Comparison of ENCODE assay signal across 9 cellular contexts in the genomic region with DNA sequence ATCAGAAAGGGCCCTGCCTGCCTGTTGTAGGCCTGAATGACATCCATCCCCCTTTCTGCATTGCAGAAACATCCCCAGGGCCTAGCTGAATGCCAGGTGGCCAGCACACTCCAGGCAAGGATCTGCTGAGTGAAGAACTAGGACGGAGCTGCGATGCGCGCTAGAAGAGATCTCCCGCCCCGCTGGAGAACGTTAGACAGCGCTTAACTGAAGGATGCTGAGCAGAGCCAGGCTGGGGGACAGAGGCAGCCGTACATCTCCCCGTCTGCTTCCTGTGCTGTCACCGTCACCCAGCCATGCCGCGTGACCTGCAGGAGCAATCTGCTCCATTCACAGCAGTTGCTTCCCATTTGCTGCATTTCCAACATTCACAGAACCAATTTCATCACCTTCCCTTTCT.
DNase-seq lines count a peak whose midpoint lies in the region; ATAC-seq, FAIRE-seq and TF ChIP-seq lines count a peak whose summit lies in the region.
"Had no signal": no experiment of that assay in that cellular context is flagged by ENCODE, and none has a peak within 500 bp of the region (broad histone marks: within the 10 kb centered on the region; RNA-seq: fewer than 3 reads in every experiment).

No MANE protein-coding gene starts in this region.

- no peak for DNase-seq in AG04450 (ENCODE audit: low read depth, low spot score)
- DNase-seq in H9 = no peak
- no peak for DNase-seq in astrocyte (ENCODE audit: low read depth)
- DNase-seq in naive thymus-derived CD4-positive, alpha-beta T cell = peak in 5 of 9 donors; percentile 18 to 44 (median 36)
- no peak for DNase-seq in activated effector memory CD4-positive, alpha-beta T cell treated with Interleukin-2 at 50 U/mL for 16 hours
- no peak for DNase-seq in 8988T
- DNase-seq in activated CD4-positive, alpha-beta T cell treated with anti-CD3 and anti-CD28 coated beads, Interleukin-2, amount 50 U/mL, for 4 hours = no peak
- no peak for DNase-seq in hepatic stellate cell (ENCODE audit: low spot score)
- DNase-seq: tibial artery had no signal

- no peak overlapping the region for H4K5ac ChIP-seq in H9 (ENCODE audit: insufficient read length, low read depth, low read length)

- no peak overlapping the region for H3K4me3 Mint-ChIP-seq in H9
- H3K4me3 Mint-ChIP-seq in astrocyte (ENCODE audit: unreplicated experiment) = no peak overlapping the region
- H3K4me3 Mint-ChIP-seq in naive thymus-derived CD4-positive, alpha-beta T cell = peak overlapping the region in 9 of 10 donors; percentile 55 to 93 (median 73)

- no peaks in the 10 kb centered on the region for H3K79me1 ChIP-seq in H9 (ENCODE audit: insufficient read depth, low read depth, low read length, poor library complexity, severe bottlenecking)

- no peak overlapping the region for H2BK5ac ChIP-seq in H9 (ENCODE audit: insufficient read length, low read length)

- H2AFZ ChIP-seq in H9 (ENCODE audit: low read length) = no peak overlapping the region
- H2AFZ ChIP-seq in astrocyte (ENCODE audit: low read depth, low read length) = no peak overlapping the region

- H3K56ac ChIP-seq in H9 (ENCODE audit: insufficient read length, low read depth, low read length) = no peak overlapping the region

- no peak for FAIRE-seq in astrocyte (lab: Jason Lieb, UNC)

- no peak overlapping the region for H3K4me2 ChIP-seq in H9 (ENCODE audit: insufficient read depth, insufficient read length, low read length)
- H3K4me2 ChIP-seq in astrocyte (ENCODE audit: low read length) = no peak overlapping the region

- H3K4me1 ChIP-seq in H9 (ENCODE audit: insufficient read depth, low read length) = no peaks in the 10 kb centered on the region
- no peaks in the 10 kb centered on the region for H3K4me1 ChIP-seq in astrocyte (ENCODE audit: insufficient read depth, low read length)
- H3K4me1 ChIP-seq in naive thymus-derived CD4-positive, alpha-beta T cell (ENCODE audit: control insufficient read depth in 2 of 2, insufficient read depth in 2 of 2, low read length in 2 of 2) = peaks cover 76 to 94% of the 10 kb centered on the region in 2 donors

- POLR2A ChIA-PET in AG04450 (lab: Yijun Ruan, JAX) = interaction anchor here (0.7 kb wide), 1 partner anchor 72 kb away, joined by 3 read pairs; no protein-coding TSS in a partner anchor
- POLR2A ChIA-PET in naive thymus-derived CD4-positive, alpha-beta T cell (lab: Charles Lee) = interaction anchor here (0.5 to 7.8 kb wide), 14 partner anchors 12 to 71 kb away, joined by 3 to 74 read pairs (median 5); no protein-coding TSS in a partner anchor

- H3K27me3 ChIP-seq in AG04450 (ENCODE audit: control insufficient read depth, insufficient read depth, low read length) (no peaks in the 10 kb centered on the region), H9 (ENCODE audit: insufficient read depth, low read length) (no peaks in the 10 kb centered on the region), astrocyte (ENCODE audit: insufficient read depth, low read length) (no peaks in the 10 kb centered on the region)
- H3K27me3 ChIP-seq in naive thymus-derived CD4-positive, alpha-beta T cell (ENCODE audit: control insufficient read depth in 2 of 2, insufficient read depth in 2 of 2, low read length in 2 of 2) = no peaks in the 10 kb centered on the region
- H3K27me3 ChIP-seq: tibial artery had no signal

- no peak overlapping the region for H3K18ac ChIP-seq in H9 (ENCODE audit: insufficient read length, low read depth, low read length)

- H3K4me1 Mint-ChIP-seq in H9 (peaks cover 20 to 38% of the 10 kb centered on the region in 2 experiments), astrocyte (ENCODE audit: low read depth, unreplicated experiment) (peaks cover 6% of the 10 kb centered on the region)
- peaks cover 34 to 84% (median 75%) of the 10 kb centered on the region in 7 donors for H3K4me1 Mint-ChIP-seq in naive thymus-derived CD4-positive, alpha-beta T cell

- H3K9me3 Mint-ChIP-seq in H9 (no peaks in the 10 kb centered on the region), astrocyte (ENCODE audit: unreplicated experiment) (no peaks in the 10 kb centered on the region)
- no peaks in the 10 kb centered on the region for H3K9me3 Mint-ChIP-seq in naive thymus-derived CD4-positive, alpha-beta T cell

- H3K27ac Mint-ChIP-seq in H9 = peak overlapping the region in 2 of 3 experiments; percentile 23 to 81; a peak in 3 of 7 replicates
- peak overlapping the region; percentile 16 for H3K27ac Mint-ChIP-seq in astrocyte (ENCODE audit: unreplicated experiment)
- H3K27ac Mint-ChIP-seq in naive thymus-derived CD4-positive, alpha-beta T cell = peak overlapping the region in 8 of 9 donors; percentile 53 to 91 (median 89)

- H4K91ac ChIP-seq in H9 (ENCODE audit: insufficient read length, low read depth, low read length) = no peak overlapping the region

- no CpG with 5 or more reads among the region's 13 CpGs for WGBS in H9 (ENCODE audit: extremely low coverage, insufficient read length, low lambda C conversion rate)

- no peak overlapping the region for H2BK120ac ChIP-seq in H9 (ENCODE audit: low read depth, low read length, poor library complexity, severe bottlenecking)

- H3K23ac ChIP-seq in H9 (ENCODE audit: insufficient read length, low read depth, low read length) = no peak overlapping the region

- no peak overlapping the region for H3K4me3 ChIP-seq in AG04450 (ENCODE audit: low read depth, low read length)
- H3K4me3 ChIP-seq in astrocyte (ENCODE audit: insufficient read depth, low read depth, low read length) = no peak overlapping the region
- H3K4me3 ChIP-seq in naive thymus-derived CD4-positive, alpha-beta T cell (ENCODE audit: low read length) = peak overlapping the region; percentile 34
- H3K4me3 ChIP-seq: tibial artery had no signal

- H3K27me3 Mint-ChIP-seq in H9 (ENCODE audit: low read depth) (no peaks in the 10 kb centered on the region), astrocyte (ENCODE audit: low read depth, unreplicated experiment) (no peaks in the 10 kb centered on the region)
- no peaks in the 10 kb centered on the region for H3K27me3 Mint-ChIP-seq in naive thymus-derived CD4-positive, alpha-beta T cell

- H3K9ac ChIP-seq in H9 (ENCODE audit: extremely low read depth, insufficient read length, low read length) = no peak overlapping the region
- no peak overlapping the region for H3K9ac ChIP-seq in astrocyte (ENCODE audit: low read length)

- H2BK15ac ChIP-seq in H9 (ENCODE audit: low read depth, low read length) = no peak overlapping the region

- no peaks in the 10 kb centered on the region; a peak in 1 of 7 replicates for H3K36me3 Mint-ChIP-seq in H9 (ENCODE audit: insufficient read depth in 1 of 3, low read depth in 3 of 3)
- peaks cover 8% of the 10 kb centered on the region for H3K36me3 Mint-ChIP-seq in astrocyte (ENCODE audit: low read depth, unreplicated experiment)
- peaks cover 0 to 13% (median 4%) of the 10 kb centered on the region in 5 donors for H3K36me3 Mint-ChIP-seq in naive thymus-derived CD4-positive, alpha-beta T cell

- peak; percentile 74 for ATAC-seq in naive thymus-derived CD4-positive, alpha-beta T cell

- H3K36me3 ChIP-seq in astrocyte (ENCODE audit: insufficient read depth, low read length) = no peaks in the 10 kb centered on the region
- no peaks in the 10 kb centered on the region for H3K36me3 ChIP-seq in naive thymus-derived CD4-positive, alpha-beta T cell (ENCODE audit: control insufficient read depth in 2 of 3, insufficient read depth in 3 of 3, low read length in 3 of 3)
- H3K36me3 ChIP-seq: tibial artery had no signal

- H3K23me2 ChIP-seq in H9 (ENCODE audit: insufficient read length, low read depth, low read length, poor library complexity, severe bottlenecking) = no peaks in the 10 kb centered on the region

- H2BK20ac ChIP-seq in H9 (ENCODE audit: low read depth, low read length, poor library complexity, severe bottlenecking) = no peak overlapping the region

- H3K9me3 ChIP-seq in AG04450 (ENCODE audit: control insufficient read depth, insufficient read depth, low read length) = no peaks in the 10 kb centered on the region
- no peaks in the 10 kb centered on the region for H3K9me3 ChIP-seq in H9 (ENCODE audit: control insufficient read depth, low read depth, low read length)
- no peaks in the 10 kb centered on the region for H3K9me3 ChIP-seq in astrocyte (ENCODE audit: insufficient read depth, low read depth, low read length)
- H3K9me3 ChIP-seq in naive thymus-derived CD4-positive, alpha-beta T cell (ENCODE audit: control insufficient read depth in 2 of 3, low read length in 3 of 3) = no peaks in the 10 kb centered on the region
- H3K9me3 ChIP-seq: tibial artery had no signal

- no peak overlapping the region for H3K14ac ChIP-seq in H9 (ENCODE audit: insufficient read depth, low read length)

- intact Hi-C loops in naive thymus-derived CD4-positive, alpha-beta T cell (cut with micrococcal nuclease) = loop anchor here in 1 of 2 donors (1.0 kb wide), 1 partner anchor 11 kb away; no protein-coding TSS in a partner anchor

- TF ChIP-seq CTCF in AG04450 (IDR thresholded peaks at IDR 0.05; ENCODE audit: low read depth, low read length) (no peak), H9 (conservative IDR thresholded peaks at IDR 0.05) (no peak), astrocyte (IDR thresholded peaks at IDR 0.05; ENCODE audit: insufficient read depth, low read depth, low read length) (no peak)

- H2AK5ac ChIP-seq in H9 (ENCODE audit: insufficient read length, low read length) = no peak overlapping the region

- H4K20me1 ChIP-seq in H9 (ENCODE audit: control insufficient read depth, insufficient read depth, insufficient read length) (no peaks in the 10 kb centered on the region), astrocyte (ENCODE audit: insufficient read depth, low read length) (peaks cover 94% of the 10 kb centered on the region)

- no peak overlapping the region for H3K4ac ChIP-seq in H9 (ENCODE audit: low read depth, low read length)

- no peak overlapping the region for H3T11ph ChIP-seq in H9 (ENCODE audit: low read length)

- H3K79me2 ChIP-seq in H9 (ENCODE audit: insufficient read depth, low read length) (no peaks in the 10 kb centered on the region), astrocyte (ENCODE audit: insufficient read depth, low read length) (no peaks in the 10 kb centered on the region)

- no peak overlapping the region for H2BK12ac ChIP-seq in H9 (ENCODE audit: insufficient read length, low read depth, low read length)

- no peak overlapping the region for H4K8ac ChIP-seq in H9 (replicated peaks; ENCODE audit: insufficient read length, low read depth, low read length)

- peak overlapping the region; percentile 21 for H3K27ac ChIP-seq in AG04450 (ENCODE audit: low read depth, low read length)
- H3K27ac ChIP-seq in H9 (ENCODE audit: insufficient read length, low read depth, low read length) = no peak overlapping the region
- H3K27ac ChIP-seq in astrocyte (ENCODE audit: low read depth, low read length) = no peak overlapping the region
- peak overlapping the region; percentile 16 for H3K27ac ChIP-seq in naive thymus-derived CD4-positive, alpha-beta T cell (ENCODE audit: low read depth, low read length)
- H3K27ac ChIP-seq: tibial artery had no signal

- CTCF ChIA-PET in AG04450 (lab: Charles Lee) = interaction anchor here (1.0 to 1.7 kb wide), 2 partner anchors 11 to 71 kb away, joined by 5 read pairs; no protein-coding TSS in a partner anchor
- CTCF ChIA-PET in naive thymus-derived CD4-positive, alpha-beta T cell (lab: Charles Lee) = interaction anchor here (0.7 to 3.4 kb wide), 7 partner anchors 9 to 194 kb away, joined by 3 to 25 read pairs (median 3); no protein-coding TSS in a partner anchor

Comparison
In these comparisons a context has a peak if more than half of its experiments do, and no peak if none do; other contexts are left out.
1. DNase-seq: peak in naive thymus-derived CD4-positive, alpha-beta T cell (5 of 9); none in AG04450 (single experiment), H9 (single experiment), astrocyte (single experiment), activated effector memory CD4-positive, alpha-beta T cell treated with Interleukin-2 at 50 U/mL for 16 hours (single experiment), 8988T (single experiment), activated CD4-positive, alpha-beta T cell treated with anti-CD3 and anti-CD28 coated beads, Interleukin-2, amount 50 U/mL, for 4 hours (0 of 2) and hepatic stellate cell (single experiment).
2. H3K27ac ChIP-seq: peak in AG04450 (single experiment) and naive thymus-derived CD4-positive, alpha-beta T cell (single experiment); none in H9 (single experiment) and astrocyte (single experiment).
3. H3K27ac Mint-ChIP-seq: peak in every context shown above with its lines; median percentile 89 in naive thymus-derived CD4-positive, alpha-beta T cell; 52 in H9; 16 in astrocyte.
4. H3K4me3 Mint-ChIP-seq: peak in naive thymus-derived CD4-positive, alpha-beta T cell (9 of 10); none in H9 (0 of 2) and astrocyte (single experiment).